Comparison of ENCODE assay signal across 7 cellular contexts in genomic region chr9:66067231-66067630, GRCh38.
DNase-seq lines count a peak whose midpoint lies in the region; ATAC-seq and TF ChIP-seq lines count a peak whose summit lies in the region.
"Not testable (repeated sequence)": the region's sequence is repeated elsewhere in the genome, so short reads cannot be mapped to it uniquely, and the experiment has no call there.

No MANE protein-coding gene starts in this region.

- not testable (repeated sequence) for H3K36me3 Mint-ChIP-seq in activated T-cell treated with anti-CD3 and anti-CD28 coated beads, Interleukin-2, amount 50 U/mL, for 4 hours (ENCODE audit: insufficient read depth); natural killer cell treated with Interleukin-12 subunit alpha and Interleukin-12 subunit beta and Interleukin-15 and Interleukin-18, amount 100 ng/mL, for 72 hours

- H3K4me3 Mint-ChIP-seq in activated T-cell treated with anti-CD3 and anti-CD28 coated beads, Interleukin-2, amount 50 U/mL, for 4 hours; natural killer cell treated with Interleukin-12 subunit alpha and Interleukin-12 subunit beta and Interleukin-15 and Interleukin-18, amount 100 ng/mL, for 72 hours: not testable (repeated sequence)

- H3K27ac Mint-ChIP-seq in natural killer cell treated with Interleukin-12 subunit alpha and Interleukin-12 subunit beta and Interleukin-15 and Interleukin-18, amount 100 ng/mL, for 72 hours = not testable (repeated sequence)

- H3K4me3 ChIP-seq in RWPE2 (ENCODE audit: severe bottlenecking); coronary artery; suprapubic skin: not testable (repeated sequence)

- not testable (repeated sequence) for H3K27me3 Mint-ChIP-seq in activated T-cell treated with anti-CD3 and anti-CD28 coated beads, Interleukin-2, amount 50 U/mL, for 4 hours (ENCODE audit: low read depth); natural killer cell treated with Interleukin-12 subunit alpha and Interleukin-12 subunit beta and Interleukin-15 and Interleukin-18, amount 100 ng/mL, for 72 hours

- H3K9me3 ChIP-seq in RWPE2 (ENCODE audit: severe bottlenecking); suprapubic skin: not testable (repeated sequence)

- H3K4me1 Mint-ChIP-seq in activated T-cell treated with anti-CD3 and anti-CD28 coated beads, Interleukin-2, amount 50 U/mL, for 4 hours (ENCODE audit: low read depth); natural killer cell treated with Interleukin-12 subunit alpha and Interleukin-12 subunit beta and Interleukin-15 and Interleukin-18, amount 100 ng/mL, for 72 hours (ENCODE audit: low read depth in 2 of 2): not testable (repeated sequence)

- intact Hi-C loops in cardiac septum (cut with DNase I) = not testable (repeated sequence)

- H3K27me3 ChIP-seq in RWPE2 (ENCODE audit: insufficient read depth, poor library complexity, severe bottlenecking); suprapubic skin: not testable (repeated sequence)

- H3K4me1 ChIP-seq in RWPE2 (ENCODE audit: insufficient read depth, poor library complexity, severe bottlenecking); suprapubic skin: not testable (repeated sequence)

- not testable (repeated sequence) for H3K9me3 Mint-ChIP-seq in activated T-cell treated with anti-CD3 and anti-CD28 coated beads, Interleukin-2, amount 50 U/mL, for 4 hours; natural killer cell treated with Interleukin-12 subunit alpha and Interleukin-12 subunit beta and Interleukin-15 and Interleukin-18, amount 100 ng/mL, for 72 hours

- 92% methylated on average over 2 of the region's 4 CpGs for WGBS in suprapubic skin

- not testable (repeated sequence) for TF ChIP-seq EP300 in suprapubic skin (IDR thresholded peaks at IDR 0.05)

- not testable (repeated sequence) for H3K36me3 ChIP-seq in RWPE2 (ENCODE audit: low read depth); suprapubic skin

- TF ChIP-seq POLR2A in suprapubic skin (IDR thresholded peaks at IDR 0.05) = not testable (repeated sequence)

- ATAC-seq in RWPE2 (ENCODE audit: low read depth); activated T-cell treated with anti-CD3 and anti-CD28 coated beads, Interleukin-2, amount 50 U/mL, for 4 hours; natural killer cell treated with Interleukin-12 subunit alpha and Interleukin-12 subunit beta and Interleukin-15 and Interleukin-18, amount 100 ng/mL, for 72 hours: not testable (repeated sequence)

- not testable (repeated sequence) for H3K27ac ChIP-seq in RWPE2 (ENCODE audit: poor library complexity, severe bottlenecking); coronary artery; suprapubic skin

- DNase-seq in RWPE2 (ENCODE audit: low spot score) = peak; percentile 16
- peak; percentile 3 for DNase-seq in activated T-cell treated with anti-CD3 and anti-CD28 coated beads, Interleukin-2, amount 50 U/mL, for 4 hours
- peak; percentile 14 for DNase-seq in coronary artery (ENCODE audit: low spot score)
- DNase-seq in cardiac septum (ENCODE audit: low spot score) = peak; percentile 77
- peak; percentile 13 for DNase-seq in islet precursor cell
- DNase-seq in natural killer cell treated with Interleukin-12 subunit alpha and Interleukin-12 subunit beta and Interleukin-15 and Interleukin-18, amount 100 ng/mL, for 72 hours (ENCODE audit: low spot score) = peak; percentile 49
- peak; percentile 52 to 77 for DNase-seq in suprapubic skin (ENCODE audit: low spot score in 2 of 2)

- not testable (repeated sequence) for TF ChIP-seq CTCF in RWPE2 (IDR thresholded peaks at IDR 0.05; ENCODE audit: poor library complexity, severe bottlenecking); coronary artery (IDR thresholded peaks at IDR 0.05); suprapubic skin (IDR thresholded peaks at IDR 0.05)

Comparison
In these comparisons a context has a peak if more than half of its experiments do, and no peak if none do; other contexts are left out.
1. DNase-seq: peak in every context shown above with its lines; median percentile 77 in cardiac septum; 64 in suprapubic skin; 49 in natural killer cell treated with Interleukin-12 subunit alpha and Interleukin-12 subunit beta and Interleukin-15 and Interleukin-18, amount 100 ng/mL, for 72 hours; 16 in RWPE2; 14 in coronary artery; 13 in islet precursor cell; 3 in activated T-cell treated with anti-CD3 and anti-CD28 coated beads, Interleukin-2, amount 50 U/mL, for 4 hours.